Comparison of ENCODE assay signal across 1 cellular context in the genomic region with DNA sequence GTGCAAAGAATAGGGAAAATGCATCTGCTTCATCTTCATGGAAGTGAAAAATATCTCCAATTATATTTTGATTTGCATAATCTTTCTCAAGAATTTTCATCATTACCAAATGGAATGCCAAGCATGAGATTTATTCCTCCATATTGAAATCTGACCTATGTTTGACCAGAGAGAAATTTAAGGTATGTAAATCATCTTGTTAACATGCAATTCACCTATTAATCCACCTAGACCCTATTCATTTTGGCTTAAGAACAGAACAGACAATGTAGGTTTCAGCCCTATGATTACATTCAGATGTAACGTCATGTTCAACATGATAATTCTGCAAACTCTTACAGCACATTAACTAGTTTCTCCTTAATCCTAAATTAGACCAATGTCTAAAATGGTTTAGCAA.
TF ChIP-seq lines count a peak whose summit lies in the region.

No MANE protein-coding gene starts in this region.

TF ChIP-seq in IMR-90, 13 proteins besides CTCF, POLR2A, EP300 and RAD21:
- TF ChIP-seq MXI1 (IDR thresholded peaks at IDR 0.05; ENCODE audit: borderline replicate concordance, low read depth, low read length) (no peak), BHLHE40 (IDR thresholded peaks at IDR 0.05; ENCODE audit: low read depth, low read length) (no peak), CHD1 (IDR thresholded peaks at IDR 0.05; ENCODE audit: low read depth, low read length) (no peak), CEBPB (IDR thresholded peaks at IDR 0.05; ENCODE audit: low read depth, low read length) (no peak), RCOR1 (IDR thresholded peaks at IDR 0.05; ENCODE audit: insufficient replicate concordance, low read length) (no peak), RFX5 (IDR thresholded peaks at IDR 0.05; ENCODE audit: low read depth, low read length) (no peak), NFE2L2 (IDR thresholded peaks at IDR 0.05; ENCODE audit: low read depth, low read length) (no peak), FOS (IDR thresholded peaks at IDR 0.05; ENCODE audit: low read depth, low read length) (no peak), MAZ (IDR thresholded peaks at IDR 0.05; ENCODE audit: borderline replicate concordance, low read depth, low read length) (no peak), MAFK (IDR thresholded peaks at IDR 0.05; ENCODE audit: low read depth, low read length) (no peak), SMC3 (IDR thresholded peaks at IDR 0.05; ENCODE audit: low read depth, low read length) (no peak)
- TF ChIP-seq, protein P1, sequence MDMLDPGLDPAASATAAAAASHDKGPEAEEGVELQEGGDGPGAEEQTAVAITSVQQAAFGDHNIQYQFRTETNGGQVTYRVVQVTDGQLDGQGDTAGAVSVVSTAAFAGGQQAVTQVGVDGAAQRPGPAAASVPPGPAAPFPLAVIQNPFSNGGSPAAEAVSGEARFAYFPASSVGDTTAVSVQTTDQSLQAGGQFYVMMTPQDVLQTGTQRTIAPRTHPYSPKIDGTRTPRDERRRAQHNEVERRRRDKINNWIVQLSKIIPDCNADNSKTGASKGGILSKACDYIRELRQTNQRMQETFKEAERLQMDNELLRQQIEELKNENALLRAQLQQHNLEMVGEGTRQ (IDR thresholded peaks at IDR 0.05; ENCODE audit: low read depth, low read length), result no peak
- TF ChIP-seq, protein P2, sequence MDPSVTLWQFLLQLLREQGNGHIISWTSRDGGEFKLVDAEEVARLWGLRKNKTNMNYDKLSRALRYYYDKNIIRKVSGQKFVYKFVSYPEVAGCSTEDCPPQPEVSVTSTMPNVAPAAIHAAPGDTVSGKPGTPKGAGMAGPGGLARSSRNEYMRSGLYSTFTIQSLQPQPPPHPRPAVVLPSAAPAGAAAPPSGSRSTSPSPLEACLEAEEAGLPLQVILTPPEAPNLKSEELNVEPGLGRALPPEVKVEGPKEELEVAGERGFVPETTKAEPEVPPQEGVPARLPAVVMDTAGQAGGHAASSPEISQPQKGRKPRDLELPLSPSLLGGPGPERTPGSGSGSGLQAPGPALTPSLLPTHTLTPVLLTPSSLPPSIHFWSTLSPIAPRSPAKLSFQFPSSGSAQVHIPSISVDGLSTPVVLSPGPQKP (IDR thresholded peaks at IDR 0.05; ENCODE audit: borderline replicate concordance, low read depth, low read length), result no peak
TF ChIP-seq in IMR-90: peak in this region for 0.
